ENCODE assay signal across 11 cellular contexts in genomic region chr13:79402074-79402635, GRCh38. TPM values are rescaled to one million over a fixed set of nuclear protein-coding genes. Genes with fewer than 3 reads are reported as not detected.
DNase-seq lines count a peak whose midpoint lies in the region; ATAC-seq and TF ChIP-seq lines count a peak whose summit lies in the region.
"Had no signal": no experiment of that assay in that cellular context is flagged by ENCODE, and none has a peak within 500 bp of the region (broad histone marks: within the 10 kb centered on the region; RNA-seq: fewer than 3 reads in every experiment).

No MANE protein-coding gene starts in this region.

- H3K4me1 ChIP-seq in tibial nerve = peaks cover 0 to 74% (median 41%) of the 10 kb centered on the region in 4 donors

- H3K4me3 Mint-ChIP-seq in activated naive CD4-positive, alpha-beta T cell treated with anti-CD3 and anti-CD28 coated beads, Interleukin-2, amount 10 ng/mL, durations not matched to agents 7 days and 5 days = peak overlapping the region; percentile 22
- H3K4me3 Mint-ChIP-seq in activated CD8-positive, alpha-beta T cell treated with anti-CD3 and anti-CD28 coated beads, Interleukin-2, amount 10 ng/mL, durations not matched to agents 7 days and 5 days = no peak overlapping the region

- no peak for TF ChIP-seq EP300 in tibial nerve (IDR thresholded peaks at IDR 0.05)

- peaks cover 0 to 22% (median 0%) of the 10 kb centered on the region in 3 donors for H3K36me3 ChIP-seq in tibial nerve

- H3K27ac ChIP-seq in tibial nerve = peak overlapping the region in 3 of 4 donors; percentile 13 to 23 (median 22)
- H3K27ac ChIP-seq: foreskin keratinocyte had no signal

- H3K9me3 Mint-ChIP-seq in activated naive CD4-positive, alpha-beta T cell treated with anti-CD3 and anti-CD28 coated beads, Interleukin-2, amount 10 ng/mL, durations not matched to agents 7 days and 5 days = no peaks in the 10 kb centered on the region
- H3K9me3 Mint-ChIP-seq in activated CD8-positive, alpha-beta T cell treated with anti-CD3 and anti-CD28 coated beads, Interleukin-2, amount 10 ng/mL, durations not matched to agents 7 days and 5 days (ENCODE audit: insufficient read depth) = no peaks in the 10 kb centered on the region

- H3K4me1 Mint-ChIP-seq in activated naive CD4-positive, alpha-beta T cell treated with anti-CD3 and anti-CD28 coated beads, Interleukin-2, amount 10 ng/mL, durations not matched to agents 7 days and 5 days = peaks cover 33% of the 10 kb centered on the region
- H3K4me1 Mint-ChIP-seq in activated CD8-positive, alpha-beta T cell treated with anti-CD3 and anti-CD28 coated beads, Interleukin-2, amount 10 ng/mL, durations not matched to agents 7 days and 5 days (ENCODE audit: low read depth) = peaks cover 36% of the 10 kb centered on the region

- POLR2A ChIA-PET in activated CD8-positive, alpha-beta T cell treated with anti-CD3 and anti-CD28 coated beads, Interleukin-2, amount 10 ng/mL, durations not matched to agents 7 days and 5 days (lab: Charles Lee) = no interaction called here

- H3K9me3 ChIP-seq in tibial nerve = no peaks in the 10 kb centered on the region

- TF ChIP-seq POLR2A in tibial nerve (IDR thresholded peaks at IDR 0.05) = no peak

- no peak overlapping the region for H3K4me3 ChIP-seq in tibial nerve

- WGBS in tibial nerve, 2 donors = 52 to 53% methylated on average over 2 of the region's 2 CpGs

- peaks cover 39% of the 10 kb centered on the region for H3K36me3 Mint-ChIP-seq in activated naive CD4-positive, alpha-beta T cell treated with anti-CD3 and anti-CD28 coated beads, Interleukin-2, amount 10 ng/mL, durations not matched to agents 7 days and 5 days
- peaks cover 47% of the 10 kb centered on the region for H3K36me3 Mint-ChIP-seq in activated CD8-positive, alpha-beta T cell treated with anti-CD3 and anti-CD28 coated beads, Interleukin-2, amount 10 ng/mL, durations not matched to agents 7 days and 5 days (ENCODE audit: low read depth)

- H3K27me3 ChIP-seq in tibial nerve = no peaks in the 10 kb centered on the region
- H3K27me3 ChIP-seq: foreskin keratinocyte had no signal

- H3K27ac Mint-ChIP-seq in activated naive CD4-positive, alpha-beta T cell treated with anti-CD3 and anti-CD28 coated beads, Interleukin-2, amount 10 ng/mL, durations not matched to agents 7 days and 5 days = peak overlapping the region; percentile 38
- H3K27ac Mint-ChIP-seq in activated CD8-positive, alpha-beta T cell treated with anti-CD3 and anti-CD28 coated beads, Interleukin-2, amount 10 ng/mL, durations not matched to agents 7 days and 5 days = peak overlapping the region; percentile 56

- no peak for ATAC-seq in activated CD8-positive, alpha-beta T cell treated with anti-CD3 and anti-CD28 coated beads, Interleukin-2, amount 10 ng/mL, durations not matched to agents 7 days and 5 days
- ATAC-seq in GM21825 (IDR thresholded peaks at IDR 0.05; ENCODE audit: unreplicated experiment) = no peak
- ATAC-seq: foreskin keratinocyte had no signal

- no peak for DNase-seq in activated naive CD4-positive, alpha-beta T cell treated with anti-CD3 and anti-CD28 coated beads, Interleukin-2, amount 10 ng/mL, durations not matched to agents 7 days and 5 days
- no peak for DNase-seq in activated naive CD4-positive, alpha-beta T cell treated with anti-CD3 and anti-CD28 coated beads, Interleukin-2, amount 50 U/mL, for 16 hours
- no peak for DNase-seq in activated CD8-positive, alpha-beta T cell treated with anti-CD3 and anti-CD28 coated beads, Interleukin-2, amount 10 ng/mL, durations not matched to agents 7 days and 5 days
- DNase-seq in iris pigment epithelial cell (ENCODE audit: low read depth) (peak; percentile 28), tibial nerve (ENCODE audit: low spot score in 2 of 2) (no peak), SIG-M5 (lab: John Stamatoyannopoulos, UW) (no peak), GF-D8 (lab: John Stamatoyannopoulos, UW) (no peak)
- DNase-seq: aorta; foreskin keratinocyte; stimulated activated CD4-positive, alpha-beta T cell treated with anti-CD3 and anti-CD28 coated beads, Interleukin-2, amount 100 ng/mL, for 48 hours had no signal

- CTCF ChIA-PET in activated naive CD4-positive, alpha-beta T cell treated with anti-CD3 and anti-CD28 coated beads, Interleukin-2, amount 10 ng/mL, durations not matched to agents 7 days and 5 days (lab: Charles Lee) = interaction anchor here (0.7 to 1.7 kb wide), 4 partner anchors 11 to 139 kb away, joined by 3 to 5 read pairs (median 5); no protein-coding TSS in a partner anchor
- CTCF ChIA-PET in activated CD8-positive, alpha-beta T cell treated with anti-CD3 and anti-CD28 coated beads, Interleukin-2, amount 10 ng/mL, durations not matched to agents 7 days and 5 days (lab: Charles Lee) = interaction anchor here (1.0 to 2.0 kb wide), 2 partner anchors 9 to 11 kb away, joined by 5 to 12 read pairs; no protein-coding TSS in a partner anchor

- no peaks in the 10 kb centered on the region for H3K27me3 Mint-ChIP-seq in activated naive CD4-positive, alpha-beta T cell treated with anti-CD3 and anti-CD28 coated beads, Interleukin-2, amount 10 ng/mL, durations not matched to agents 7 days and 5 days
- no peaks in the 10 kb centered on the region for H3K27me3 Mint-ChIP-seq in activated CD8-positive, alpha-beta T cell treated with anti-CD3 and anti-CD28 coated beads, Interleukin-2, amount 10 ng/mL, durations not matched to agents 7 days and 5 days (ENCODE audit: low read depth)

- TF ChIP-seq CTCF in tibial nerve (IDR thresholded peaks at IDR 0.05) = no peak

RNA-seq across cellular contexts. Expression of gene RBM26, which starts 3.9 kb away (rescaled TPM):
- total RNA-seq in activated CD8-positive, alpha-beta T cell treated with anti-CD3 and anti-CD28 coated beads, Interleukin-2, amount 10 ng/mL, durations not matched to agents 7 days and 5 days = 10 to 100 TPM; 50.6 to 52.0 TPM
- 10 to 100 TPM; 37.3 to 55.3 (median 43.3) TPM for total RNA-seq in tibial nerve
